In the genomic region with DNA sequence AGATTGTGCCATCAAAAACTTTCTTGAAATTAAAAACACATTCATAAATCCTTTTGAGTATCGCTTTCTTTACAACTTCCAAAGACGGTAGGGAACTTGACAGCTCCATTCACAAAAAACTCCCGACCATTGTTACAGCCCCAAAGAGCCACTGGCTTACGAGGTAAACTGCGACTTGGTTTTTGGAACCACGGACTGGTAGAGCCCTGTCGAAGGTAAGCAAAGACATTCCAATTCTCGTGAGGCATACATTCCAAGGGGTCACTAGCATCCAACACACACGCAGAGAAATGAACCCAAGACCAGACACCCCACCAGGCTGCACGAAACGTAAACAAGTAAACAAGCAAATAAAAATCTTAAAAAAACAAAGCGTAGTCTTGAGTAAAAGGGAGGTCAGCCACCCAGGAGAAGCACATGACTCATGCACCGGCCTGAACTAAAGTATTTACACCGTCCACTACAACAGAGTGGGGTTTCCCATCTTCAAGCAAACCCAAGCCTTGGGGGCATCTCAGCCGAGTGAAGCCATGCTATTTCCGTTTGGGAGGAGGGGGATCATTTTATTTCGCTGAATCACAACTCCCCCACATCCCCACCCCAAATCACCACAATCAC, we compare ENCODE assay signal across 8 cellular contexts. TPM values are rescaled to one million over a fixed set of nuclear protein-coding genes. Genes with fewer than 3 reads are reported as not detected.
DNase-seq lines count a peak whose midpoint lies in the region; ATAC-seq, FAIRE-seq and TF ChIP-seq lines count a peak whose summit lies in the region.

No MANE protein-coding gene starts in this region.

- no peaks in the 10 kb centered on the region for H3K9me3 ChIP-seq in BE2C
- H3K9me3 ChIP-seq in iPS-15b (ENCODE audit: control insufficient read depth, insufficient read depth, low read length): no peaks in the 10 kb centered on the region
- no peaks in the 10 kb centered on the region for H3K9me3 ChIP-seq in small intestine (ENCODE audit: control insufficient read depth, low read depth)

- peak overlapping the region; percentile 94 for H3K4me3 Mint-ChIP-seq in activated naive CD8-positive, alpha-beta T cell treated with anti-CD3 and anti-CD28 coated beads, Interleukin-2, amount 50 U/mL, for 24 hours

- no peak for TF ChIP-seq CTCF in BE2C (IDR thresholded peaks at IDR 0.05; ENCODE audit: low read depth, low read length)

- H3K36me3 ChIP-seq in BE2C: no peaks in the 10 kb centered on the region
- H3K36me3 ChIP-seq in iPS-15b (ENCODE audit: control insufficient read depth, insufficient read depth, low read length): no peaks in the 10 kb centered on the region
- H3K36me3 ChIP-seq in small intestine (ENCODE audit: control insufficient read depth in 2 of 2, insufficient read depth in 2 of 2, low read length in 2 of 2): no peaks in the 10 kb centered on the region

- no peak for DNase-seq in BE2C
- DNase-seq in HTR-8/SVneo (ENCODE audit: insufficient read length, low spot score): peak; percentile 82
- DNase-seq in activated naive CD8-positive, alpha-beta T cell treated with anti-CD3 and anti-CD28 coated beads, Interleukin-2, amount 50 U/mL, for 24 hours: no peak
- peak; percentile 42 for DNase-seq in small intestine
- no peak for DNase-seq in NCI-H345 (lab: John Stamatoyannopoulos, UW)
- no peak for DNase-seq in NCI-H345 treated with DMSO at 0.1 percent for 48 hours (lab: John Stamatoyannopoulos, UW; ENCODE audit: unreplicated experiment)
- DNase-seq in activated CD4-positive, alpha-beta T cell treated with anti-CD3 and anti-CD28 coated beads for 48 hours: no peak

- FAIRE-seq in HTR-8/SVneo (lab: Jason Lieb, UNC) (peak; percentile 44), small intestine (lab: Jason Lieb, UNC) (no peak)

- ATAC-seq in activated naive CD8-positive, alpha-beta T cell treated with anti-CD3 and anti-CD28 coated beads, Interleukin-2, amount 50 U/mL, for 24 hours: no peak

- H3K9me3 Mint-ChIP-seq in activated naive CD8-positive, alpha-beta T cell treated with anti-CD3 and anti-CD28 coated beads, Interleukin-2, amount 50 U/mL, for 24 hours: no peaks in the 10 kb centered on the region

- peaks cover 20% of the 10 kb centered on the region for H3K36me3 Mint-ChIP-seq in activated naive CD8-positive, alpha-beta T cell treated with anti-CD3 and anti-CD28 coated beads, Interleukin-2, amount 50 U/mL, for 24 hours (ENCODE audit: low read depth)

- peak overlapping the region; percentile 95 for H3K27ac Mint-ChIP-seq in activated naive CD8-positive, alpha-beta T cell treated with anti-CD3 and anti-CD28 coated beads, Interleukin-2, amount 50 U/mL, for 24 hours

- H3K4me1 Mint-ChIP-seq in activated naive CD8-positive, alpha-beta T cell treated with anti-CD3 and anti-CD28 coated beads, Interleukin-2, amount 50 U/mL, for 24 hours: peaks cover 62% of the 10 kb centered on the region

- no peaks in the 10 kb centered on the region for H3K27me3 Mint-ChIP-seq in activated naive CD8-positive, alpha-beta T cell treated with anti-CD3 and anti-CD28 coated beads, Interleukin-2, amount 50 U/mL, for 24 hours

- H3K4me3 ChIP-seq in BE2C (ENCODE audit: low read depth, low read length) (peak overlapping the region; percentile 95), iPS-15b (ENCODE audit: low read depth, low read length) (peak overlapping the region; percentile 92), small intestine (ENCODE audit: low read depth in 1 of 2, low read length in 2 of 2) (peak overlapping the region; percentile 69 to 100)

- peak overlapping the region; percentile 87 for H3K9ac ChIP-seq in iPS-15b (ENCODE audit: low read depth, low read length)

- H3K27ac ChIP-seq in small intestine (ENCODE audit: low read depth in 1 of 2, low read length in 1 of 2): peak overlapping the region; percentile 42 to 92

- 4 to 5% (median 4%) methylated on average over 17 of the region's 17 CpGs for WGBS in small intestine, 3 donors

- H3K27me3 ChIP-seq in BE2C (no peaks in the 10 kb centered on the region), iPS-15b (ENCODE audit: control insufficient read depth, insufficient read depth, low read length) (no peaks in the 10 kb centered on the region), small intestine (ENCODE audit: control insufficient read depth in 2 of 2, insufficient read depth in 2 of 2, low read length in 2 of 2) (no peaks in the 10 kb centered on the region)

- peaks cover 5% of the 10 kb centered on the region; the same call in 1 of the 2 replicates for H3K4me1 ChIP-seq in BE2C
- H3K4me1 ChIP-seq in iPS-15b (ENCODE audit: control insufficient read depth, insufficient read depth, low read length): peaks cover 3% of the 10 kb centered on the region
- peaks cover 9 to 15% of the 10 kb centered on the region in 2 donors for H3K4me1 ChIP-seq in small intestine (ENCODE audit: control insufficient read depth in 2 of 2, insufficient read depth in 1 of 2, low read depth in 1 of 2, low read length in 1 of 2)

RNA-seq across cellular contexts. Expression of gene BRD4, which starts 1.4 kb away (rescaled TPM):
- polyA plus RNA-seq in BE2C (2012; ENCODE audit: insufficient read depth, insufficient read length, low read depth): 76.3 TPM
- polyA plus RNA-seq in small intestine: 10 to 100 TPM; 15.7 to 27.0 (median 22.4) TPM

RNA-seq across cellular contexts. Expression of gene AKAP8, which starts 48.7 kb away (rescaled TPM):
- 43.6 TPM for polyA plus RNA-seq in BE2C (2012; ENCODE audit: insufficient read depth, insufficient read length, low read depth)
- 10 to 100 TPM; 14.1 to 21.7 (median 16.2) TPM for polyA plus RNA-seq in small intestine

Comparison
In these comparisons a context has a peak if more than half of its experiments do, and no peak if none do; other contexts are left out.
1. DNase-seq: peak in HTR-8/SVneo (single experiment) and small intestine (single experiment); none in BE2C (single experiment), activated naive CD8-positive, alpha-beta T cell treated with anti-CD3 and anti-CD28 coated beads, Interleukin-2, amount 50 U/mL, for 24 hours (single experiment), NCI-H345 (single experiment), NCI-H345 treated with DMSO at 0.1 percent for 48 hours (single experiment) and activated CD4-positive, alpha-beta T cell treated with anti-CD3 and anti-CD28 coated beads for 48 hours (single experiment).
2. Peak in every context shown above with its lines, with median percentiles within 50 percentile points of each other: H3K4me3 ChIP-seq.